ENCODE assay signal across 1 cellular context in genomic region chr14:68563256-68564131, GRCh38.
TF ChIP-seq lines count a peak whose summit lies in the region.

No MANE protein-coding gene starts in this region.

TF ChIP-seq in HepG2, 621 proteins besides CTCF, POLR2A, EP300 and RAD21 (continued from another document):
- TF ChIP-seq RNF219 (CRISPR knock-in tag; IDR thresholded peaks at IDR 0.05) (no peak), IRF9 (CRISPR knock-in tag; IDR thresholded peaks at IDR 0.05; ENCODE audit: borderline replicate concordance) (no peak), EED (CRISPR knock-in tag; IDR thresholded peaks at IDR 0.05) (no peak), ZNF564 (CRISPR knock-in tag; IDR thresholded peaks at IDR 0.05) (no peak), ZNF703 (CRISPR knock-in tag; IDR thresholded peaks at IDR 0.05; ENCODE audit: borderline replicate concordance) (no peak), ZBTB42 (CRISPR knock-in tag; IDR thresholded peaks at IDR 0.05) (0 out of 2 replicates have a peak, but pooled peaks have one; percentile 46), MEIS2 (CRISPR knock-in tag; IDR thresholded peaks at IDR 0.05) (no peak), BCL3 (CRISPR knock-in tag; IDR thresholded peaks at IDR 0.05) (no peak), ZNF343 (CRISPR knock-in tag; IDR thresholded peaks at IDR 0.05) (no peak), SMAD9 (CRISPR knock-in tag; IDR thresholded peaks at IDR 0.05) (no peak), ZBED4 (CRISPR knock-in tag; IDR thresholded peaks at IDR 0.05; ENCODE audit: borderline replicate concordance) (peak; percentile 22; the same call in 1 of the 2 replicates), THAP8 (CRISPR knock-in tag; IDR thresholded peaks at IDR 0.05; ENCODE audit: borderline replicate concordance) (no peak), ZFP36L1 (CRISPR knock-in tag; IDR thresholded peaks at IDR 0.05) (no peak), PRPF4 (IDR thresholded peaks at IDR 0.05; ENCODE audit: low read depth, low read length, poor library complexity, severe bottlenecking) (peak; percentile 56), U2AF2 (IDR thresholded peaks at IDR 0.05; ENCODE audit: low read depth, low read length) (no peak), SAP130 (CRISPR knock-in tag; IDR thresholded peaks at IDR 0.05; ENCODE audit: low read depth) (peak; percentile 53; the same call in 1 of the 2 replicates), ZNF614 (CRISPR knock-in tag; IDR thresholded peaks at IDR 0.05; ENCODE audit: borderline replicate concordance) (no peak), BCLAF1 (IDR thresholded peaks at IDR 0.05) (no peak), HDAC1 (CRISPR knock-in tag; IDR thresholded peaks at IDR 0.05) (0 out of 2 replicates have a peak, but pooled peaks have one; percentile 23), ZNF782 (CRISPR knock-in tag; IDR thresholded peaks at IDR 0.05; ENCODE audit: borderline replicate concordance) (no peak), ZNF512 (CRISPR knock-in tag; IDR thresholded peaks at IDR 0.05) (no peak), KLF12 (CRISPR knock-in tag; IDR thresholded peaks at IDR 0.05; ENCODE audit: borderline replicate concordance) (no peak), SYNCRIP (IDR thresholded peaks at IDR 0.05; ENCODE audit: insufficient read depth, low read depth, low read length) (no peak), NPAS2 (CRISPR knock-in tag; IDR thresholded peaks at IDR 0.05; ENCODE audit: borderline replicate concordance) (no peak), XBP1 (CRISPR knock-in tag; IDR thresholded peaks at IDR 0.05) (no peak), RFXANK (CRISPR knock-in tag; IDR thresholded peaks at IDR 0.05) (no peak), SSRP1 (CRISPR knock-in tag; IDR thresholded peaks at IDR 0.05) (no peak), ZNF761 (CRISPR knock-in tag; conservative IDR thresholded peaks at IDR 0.05) (no peak), DMAP1 (CRISPR knock-in tag; IDR thresholded peaks at IDR 0.05) (no peak), HNRNPL (IDR thresholded peaks at IDR 0.05; ENCODE audit: low read depth, low read length) (no peak), KLF9 (CRISPR knock-in tag; IDR thresholded peaks at IDR 0.05; ENCODE audit: low read depth) (no peak), ZNF441 (CRISPR knock-in tag; IDR thresholded peaks at IDR 0.05; ENCODE audit: borderline replicate concordance) (no peak), ZNF547 (CRISPR knock-in tag; IDR thresholded peaks at IDR 0.05) (no peak), YY1 (IDR thresholded peaks at IDR 0.05; ENCODE audit: insufficient read depth, insufficient replicate concordance, low read depth, low read length) (no peak), MTA1 (CRISPR knock-in tag; IDR thresholded peaks at IDR 0.05; ENCODE audit: borderline replicate concordance) (no peak), ZNF660 (CRISPR knock-in tag; IDR thresholded peaks at IDR 0.05; ENCODE audit: borderline replicate concordance, low read depth) (no peak), ZNF337 (CRISPR knock-in tag; IDR thresholded peaks at IDR 0.05; ENCODE audit: borderline replicate concordance, low read depth) (no peak), GMEB2 (CRISPR knock-in tag; IDR thresholded peaks at IDR 0.05; ENCODE audit: low read depth) (no peak), ZBTB8A (CRISPR knock-in tag; IDR thresholded peaks at IDR 0.05; ENCODE audit: borderline replicate concordance, low read depth) (no peak), GATAD2A (CRISPR knock-in tag; IDR thresholded peaks at IDR 0.05) (peak; percentile 73), E2F1 (CRISPR knock-in tag; IDR thresholded peaks at IDR 0.05) (no peak), ZNF773 (CRISPR knock-in tag; IDR thresholded peaks at IDR 0.05; ENCODE audit: borderline replicate concordance) (no peak), RFXAP (CRISPR knock-in tag; IDR thresholded peaks at IDR 0.05; ENCODE audit: borderline replicate concordance) (no peak), TFDP2 (CRISPR knock-in tag; IDR thresholded peaks at IDR 0.05) (no peak), ISX (CRISPR knock-in tag; conservative IDR thresholded peaks at IDR 0.05) (no peak), ZNF883 (CRISPR knock-in tag; IDR thresholded peaks at IDR 0.05; ENCODE audit: not compliant biosample characterization) (no peak), NFRKB (IDR thresholded peaks at IDR 0.05) (no peak), CBX2 (IDR thresholded peaks at IDR 0.05; ENCODE audit: low read depth, low read length) (no peak), CBX2 (CRISPR knock-in tag; IDR thresholded peaks at IDR 0.05; ENCODE audit: low read depth) (no peak), PITX1 (CRISPR knock-in tag; IDR thresholded peaks at IDR 0.05) (peak; percentile 49; the same call in 1 of the 2 replicates), FOSL1 (CRISPR knock-in tag; IDR thresholded peaks at IDR 0.05; ENCODE audit: borderline replicate concordance) (no peak), NFKB2 (CRISPR knock-in tag; IDR thresholded peaks at IDR 0.05; ENCODE audit: borderline replicate concordance) (no peak), RXRB (CRISPR knock-in tag; IDR thresholded peaks at IDR 0.05; ENCODE audit: borderline replicate concordance) (peak; percentile 60)
